ENCODE assay signal across 27 cellular contexts in genomic region chr2:143690204-143690603, GRCh38.
"Had no signal": no experiment of that assay in that cellular context is flagged by ENCODE, and none has a peak within 500 bp of the region (broad histone marks: within the 10 kb centered on the region; RNA-seq: fewer than 3 reads in every experiment).

No MANE protein-coding gene starts in this region.

- H3K27me3 Mint-ChIP-seq: activated CD4-positive, alpha-beta memory T cell treated with anti-CD3 and anti-CD28 coated beads, Interleukin-2, amount 10 ng/mL, durations not matched to agents 7 days and 5 days; activated CD4-positive, alpha-beta T cell treated with anti-CD3 and anti-CD28 coated beads, Interleukin-2, amount 10 ng/mL, durations not matched to agents 7 days and 5 days; activated CD8-positive, alpha-beta memory T cell treated with anti-CD3 and anti-CD28 coated beads, Interleukin-2, amount 10 ng/mL, durations not matched to agents 7 days and 5 days; naive thymus-derived CD4-positive, alpha-beta T cell; T-helper 17 cell had no signal

- H3K9me3 ChIP-seq: breast epithelium, spleen, stomach, thyroid gland, upper lobe of left lung, vagina had no signal

- H3K27me3 ChIP-seq: breast epithelium, neural progenitor cell, spleen, stomach, thyroid gland, upper lobe of left lung, vagina had no signal

- H3K4me1 ChIP-seq: breast epithelium, thyroid gland, upper lobe of left lung, vagina had no signal

- H3K4me2 ChIP-seq: neural progenitor cell had no signal

- H3K27ac Mint-ChIP-seq: activated CD4-positive, alpha-beta memory T cell treated with anti-CD3 and anti-CD28 coated beads, Interleukin-2, amount 10 ng/mL, durations not matched to agents 7 days and 5 days; activated CD4-positive, alpha-beta T cell treated with anti-CD3 and anti-CD28 coated beads, Interleukin-2, amount 10 ng/mL, durations not matched to agents 7 days and 5 days; endodermal cell; naive thymus-derived CD4-positive, alpha-beta T cell; neural progenitor cell; T-helper 17 cell had no signal

- H3K36me3 ChIP-seq: breast epithelium, neural progenitor cell, spleen, stomach, thyroid gland, upper lobe of left lung, vagina, WERI-Rb-1 had no signal

- DNase-seq: activated CD4-positive, alpha-beta memory T cell treated with anti-CD3 and anti-CD28 coated beads, Interleukin-2, amount 10 ng/mL, durations not matched to agents 7 days and 5 days; activated CD4-positive, alpha-beta T cell treated with anti-CD3 and anti-CD28 coated beads, Interleukin-2, amount 10 ng/mL, durations not matched to agents 7 days and 5 days; activated CD8-positive, alpha-beta memory T cell treated with anti-CD3 and anti-CD28 coated beads, Interleukin-2, amount 10 ng/mL, durations not matched to agents 7 days and 5 days; activated gamma-delta T cell treated with Interleukin-2 at 50 U/mL for 16 hours; activated naive CD4-positive, alpha-beta T cell treated with anti-CD3 and anti-CD28 coated beads, Interleukin-2, amount 50 U/mL, for 16 hours; central memory CD4-positive, alpha-beta T cell; endodermal cell; foreskin fibroblast; head of caudate nucleus; hippocampal formation; kidney; left colon; midbrain; naive thymus-derived CD4-positive, alpha-beta T cell; right cardiac atrium; spleen; stomach; T-helper 17 cell; T1000; thyroid gland; upper lobe of left lung; WERI-Rb-1 had no signal

- H3K4me3 ChIP-seq: breast epithelium, neural progenitor cell, spleen, stomach, thyroid gland, upper lobe of left lung, vagina had no signal

- H3K9ac ChIP-seq: neural progenitor cell had no signal

- H3K4me3 Mint-ChIP-seq: activated CD4-positive, alpha-beta memory T cell treated with anti-CD3 and anti-CD28 coated beads, Interleukin-2, amount 10 ng/mL, durations not matched to agents 7 days and 5 days; activated CD4-positive, alpha-beta T cell treated with anti-CD3 and anti-CD28 coated beads, Interleukin-2, amount 10 ng/mL, durations not matched to agents 7 days and 5 days; activated CD8-positive, alpha-beta memory T cell treated with anti-CD3 and anti-CD28 coated beads, Interleukin-2, amount 10 ng/mL, durations not matched to agents 7 days and 5 days; endodermal cell; naive thymus-derived CD4-positive, alpha-beta T cell; neural progenitor cell had no signal

- H3K9me3 Mint-ChIP-seq: activated CD4-positive, alpha-beta memory T cell treated with anti-CD3 and anti-CD28 coated beads, Interleukin-2, amount 10 ng/mL, durations not matched to agents 7 days and 5 days; activated CD4-positive, alpha-beta T cell treated with anti-CD3 and anti-CD28 coated beads, Interleukin-2, amount 10 ng/mL, durations not matched to agents 7 days and 5 days; endodermal cell; naive thymus-derived CD4-positive, alpha-beta T cell; neural progenitor cell had no signal

- H3K27ac ChIP-seq: breast epithelium, neural progenitor cell, stomach, thyroid gland, upper lobe of left lung, vagina, WERI-Rb-1 had no signal

- H3K36me3 Mint-ChIP-seq: neural progenitor cell had no signal

- ATAC-seq: activated CD4-positive, CD25-positive, alpha-beta regulatory T cell treated with anti-CD3 and anti-CD28 coated beads, Interleukin-2, amount 50 U/mL, for 24 hours; activated CD8-positive, alpha-beta memory T cell treated with anti-CD3 and anti-CD28 coated beads, Interleukin-2, amount 10 ng/mL, durations not matched to agents 7 days and 5 days; esophagus mucosa; left colon; naive thymus-derived CD4-positive, alpha-beta T cell; right cardiac atrium; T-helper 17 cell had no signal
